Comparison of ENCODE assay signal across 7 cellular contexts in genomic region chr15:41116872-41117242, GRCh38. TPM values are rescaled to one million over a fixed set of nuclear protein-coding genes. Genes with fewer than 3 reads are reported as not detected.
DNase-seq lines count a peak whose midpoint lies in the region.

No MANE protein-coding gene starts in this region.

- peak overlapping the region; percentile 98 for H3K27ac ChIP-seq in stomach smooth muscle (ENCODE audit: low read length)

- H3K4me3 Mint-ChIP-seq in activated T-helper 2 cell treated with anti-CD3 and anti-CD28 coated beads, Interferon-gamma antibody, Interleukin-2, Interleukin-4, amounts not matched to agents 10 μg/mL and 5 μg/mL and 100 μg/mL, durations not matched to agents 14 hours and 24 hours and 36 hours (ENCODE audit: low read depth), result peak overlapping the region; percentile 97

- peaks cover 14% of the 10 kb centered on the region for H3K4me1 ChIP-seq in stomach smooth muscle (ENCODE audit: control insufficient read depth, insufficient read depth, low read length)

- H3K27ac Mint-ChIP-seq in activated T-helper 2 cell treated with anti-CD3 and anti-CD28 coated beads, Interferon-gamma antibody, Interleukin-2, Interleukin-4, amounts not matched to agents 10 μg/mL and 5 μg/mL and 100 μg/mL, durations not matched to agents 14 hours and 24 hours and 36 hours, result peak overlapping the region; percentile 99

- no peaks in the 10 kb centered on the region for H3K27me3 ChIP-seq in stomach smooth muscle (ENCODE audit: control insufficient read depth in 1 of 2, insufficient read depth in 2 of 2, low read length in 2 of 2)

- H3K4me1 Mint-ChIP-seq in activated T-helper 2 cell treated with anti-CD3 and anti-CD28 coated beads, Interferon-gamma antibody, Interleukin-2, Interleukin-4, amounts not matched to agents 10 μg/mL and 5 μg/mL and 100 μg/mL, durations not matched to agents 14 hours and 24 hours and 36 hours (ENCODE audit: low read depth), result peaks cover 8% of the 10 kb centered on the region

- in situ Hi-C loops in ACHN (cut with HindIII; ENCODE audit: low pct_ligation_motif_present, low pct_unique_long_range_greater_than_20kb, low sequenced_read_pairs), result no loop called here

- H3K4me3 ChIP-seq in iPS-18c (ENCODE audit: insufficient read depth, low read depth, low read length) (peak overlapping the region; percentile 100), stomach smooth muscle (ENCODE audit: low read length in 2 of 2) (peak overlapping the region; percentile 90 to 97)

- no peaks in the 10 kb centered on the region for H3K9me3 Mint-ChIP-seq in activated T-helper 2 cell treated with anti-CD3 and anti-CD28 coated beads, Interferon-gamma antibody, Interleukin-2, Interleukin-4, amounts not matched to agents 10 μg/mL and 5 μg/mL and 100 μg/mL, durations not matched to agents 14 hours and 24 hours and 36 hours

- no peaks in the 10 kb centered on the region for H3K36me3 ChIP-seq in stomach smooth muscle (ENCODE audit: control insufficient read depth in 2 of 2, insufficient read depth in 2 of 2, low read length in 2 of 2)

- intact Hi-C loops in activated T-helper 2 cell treated with anti-CD3 and anti-CD28 coated beads, Interferon-gamma antibody, Interleukin-2, Interleukin-4, amounts not matched to agents 10 μg/mL and 5 μg/mL and 100 μg/mL, durations not matched to agents 14 hours and 24 hours and 36 hours (cut with micrococcal nuclease), result loop anchor here (2.0 to 10.0 kb wide), 2 partner anchors 168 to 212 kb away; no protein-coding TSS in a partner anchor

- DNase-seq in HS-5 (ENCODE audit: low read depth) (peak; percentile 2), NAMALWA (ENCODE audit: low spot score) (no peak), COLO668 (lab: John Stamatoyannopoulos, UW; ENCODE audit: unreplicated experiment) (no peak), ACHN (no peak)
- no peak for DNase-seq in activated T-helper 2 cell treated with anti-CD3 and anti-CD28 coated beads, Interferon-gamma antibody, Interleukin-2, Interleukin-4, amounts not matched to agents 10 μg/mL and 5 μg/mL and 100 μg/mL, durations not matched to agents 14 hours and 24 hours and 36 hours (ENCODE audit: low spot score)

- H3K9ac ChIP-seq in stomach smooth muscle (ENCODE audit: low read length in 2 of 2), result peak overlapping the region; percentile 78 to 98

- H3K27me3 Mint-ChIP-seq in activated T-helper 2 cell treated with anti-CD3 and anti-CD28 coated beads, Interferon-gamma antibody, Interleukin-2, Interleukin-4, amounts not matched to agents 10 μg/mL and 5 μg/mL and 100 μg/mL, durations not matched to agents 14 hours and 24 hours and 36 hours (ENCODE audit: low read depth), result no peaks in the 10 kb centered on the region

- peaks cover 20% of the 10 kb centered on the region for H3K36me3 Mint-ChIP-seq in activated T-helper 2 cell treated with anti-CD3 and anti-CD28 coated beads, Interferon-gamma antibody, Interleukin-2, Interleukin-4, amounts not matched to agents 10 μg/mL and 5 μg/mL and 100 μg/mL, durations not matched to agents 14 hours and 24 hours and 36 hours (ENCODE audit: low read depth)

- H3K9me3 ChIP-seq in iPS-18c (ENCODE audit: control insufficient read depth, insufficient read depth, low read length), result no peaks in the 10 kb centered on the region
- H3K9me3 ChIP-seq in stomach smooth muscle (ENCODE audit: control insufficient read depth in 2 of 2, low read length in 2 of 2), result no peaks in the 10 kb centered on the region

RNA-seq across cellular contexts. Expression of gene INO80, which starts 0.8 kb away (rescaled TPM):
- total RNA-seq in activated T-helper 2 cell treated with anti-CD3 and anti-CD28 coated beads, Interferon-gamma antibody, Interleukin-2, Interleukin-4, amounts not matched to agents 10 μg/mL and 5 μg/mL and 100 μg/mL, durations not matched to agents 14 hours and 24 hours and 36 hours, result 33.2 and 35.2 TPM in 2 replicates
